ENCODE assay signal across 8 cellular contexts in the genomic region with DNA sequence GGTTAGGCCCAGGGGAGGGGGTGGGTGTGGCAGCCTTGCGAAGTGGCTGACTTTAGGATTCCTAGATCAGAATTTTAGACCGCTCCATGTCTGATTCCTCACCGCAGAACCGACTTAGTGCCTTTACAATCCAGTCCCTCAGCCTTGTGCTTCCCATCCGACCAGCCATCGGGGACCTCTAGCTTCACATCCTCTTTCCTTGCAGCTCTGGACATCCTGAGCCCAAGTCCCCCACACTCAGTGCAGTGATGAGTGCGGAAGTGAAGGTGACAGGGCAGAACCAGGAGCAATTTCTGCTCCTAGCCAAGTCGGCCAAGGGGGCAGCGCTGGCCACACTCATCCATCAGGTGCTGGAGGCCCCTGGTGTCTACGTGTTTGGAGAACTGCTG. TPM values are rescaled to one million over a fixed set of nuclear protein-coding genes. Genes with fewer than 3 reads are reported as not detected.
DNase-seq lines count a peak whose midpoint lies in the region; ATAC-seq and TF ChIP-seq lines count a peak whose summit lies in the region.

No MANE protein-coding gene starts in this region.

- H3K27me3 ChIP-seq in thoracic aorta (replicated peaks; ENCODE audit: insufficient read depth) = no peaks in the 10 kb centered on the region

- peak; percentile 8 for ATAC-seq in Right ventricle myocardium inferior
- ATAC-seq in HG03103 (IDR thresholded peaks at IDR 0.05; ENCODE audit: low read depth, unreplicated experiment) = peak; percentile 1
- peak; percentile 7 for ATAC-seq in thoracic aorta (ENCODE audit: insufficient number of reproducible peaks, low FRiP score, low read depth)

- peaks cover 19% of the 10 kb centered on the region for H3K4me1 Mint-ChIP-seq in chondrocyte (ENCODE audit: low read depth)

- no peak for DNase-seq in Right ventricle myocardium inferior (ENCODE audit: missing footprints)
- no peak for DNase-seq in cardiac septum (ENCODE audit: low spot score)
- peak; percentile 66 for DNase-seq in RPMI8226
- DNase-seq in chondrocyte (ENCODE audit: low spot score) = no peak
- DNase-seq in lung microvascular endothelial cell (ENCODE audit: low read depth in 2 of 2) = peak; percentile 41 to 42
- no peak for DNase-seq in thoracic aorta (ENCODE audit: low spot score)
- DNase-seq in T1000 (lab: John Stamatoyannopoulos, UW) = no peak

- peak overlapping the region; percentile 76 to 84 for H3K27ac ChIP-seq in thoracic aorta

- peak overlapping the region; percentile 81 for H3K4me3 ChIP-seq in thoracic aorta

- H3K9me3 Mint-ChIP-seq in chondrocyte (ENCODE audit: low read depth) = no peaks in the 10 kb centered on the region

- H3K9me3 ChIP-seq in thoracic aorta = no peaks in the 10 kb centered on the region

- no peaks in the 10 kb centered on the region for H3K27me3 Mint-ChIP-seq in chondrocyte (ENCODE audit: low read depth)

- peak overlapping the region; percentile 92 for H3K4me3 Mint-ChIP-seq in chondrocyte (ENCODE audit: unreplicated experiment)

- peaks cover 10 to 12% of the 10 kb centered on the region in 2 donors for H3K4me1 ChIP-seq in thoracic aorta (ENCODE audit: control insufficient read depth in 1 of 2, low read depth in 2 of 2)

- peaks cover 18% of the 10 kb centered on the region for H3K36me3 ChIP-seq in thoracic aorta

- TF ChIP-seq CTCF in chondrocyte (IDR thresholded peaks at IDR 0.05) (no peak), thoracic aorta (IDR thresholded peaks at IDR 0.05) (no peak)

- peak overlapping the region; percentile 95 for H3K27ac Mint-ChIP-seq in chondrocyte (ENCODE audit: unreplicated experiment)

- H3K36me3 Mint-ChIP-seq in chondrocyte (ENCODE audit: low read depth) = peaks cover 7% of the 10 kb centered on the region

- intact Hi-C loops in Right ventricle myocardium inferior (cut with DNase I) (loop anchor here (2.0 to 10.0 kb wide), 2 partner anchors 36 to 60 kb away; a partner anchor contains a TSS), cardiac septum (cut with DNase I) (no loop called here)

RNA-seq across cellular contexts. Expression of a gene that starts 0.6 kb away (rescaled TPM):
- total RNA-seq in Right ventricle myocardium inferior (83.1 TPM), cardiac septum (64.7 TPM), chondrocyte (57.0 to 74.4 TPM (median 59.3 TPM) in 3 replicates), lung microvascular endothelial cell (28.3 and 43.5 TPM in 2 replicates), thoracic aorta (10 to 100 TPM; 69.9 to 78.2 TPM)

RNA-seq across cellular contexts. Expression of a gene that starts 23.8 kb away (rescaled TPM):
- total RNA-seq in Right ventricle myocardium inferior (0.27 TPM), cardiac septum (0.40 TPM), chondrocyte (3.2 to 9.3 TPM (median 4.4 TPM) in 3 replicates), lung microvascular endothelial cell (not detected in 2 replicates), thoracic aorta (1 to 10 TPM; 3.1 to 4.2 TPM)

RNA-seq across cellular contexts. Expression of a gene that starts 28.5 kb away (rescaled TPM):
- total RNA-seq in Right ventricle myocardium inferior = 156 TPM
- total RNA-seq in cardiac septum = 135 TPM
- total RNA-seq in chondrocyte = 161 to 172 TPM (median 163 TPM) in 3 replicates
- total RNA-seq in lung microvascular endothelial cell = 69.8 and 70.2 TPM in 2 replicates
- total RNA-seq in thoracic aorta = 100 to 1,000 TPM; 129 to 179 TPM

RNA-seq across cellular contexts. Expression of a gene that starts 35.2 kb away (rescaled TPM):
- total RNA-seq in Right ventricle myocardium inferior (26.0 TPM), cardiac septum (32.7 TPM), chondrocyte (50.7 to 56.2 TPM (median 55.1 TPM) in 3 replicates), lung microvascular endothelial cell (6.3 and 8.5 TPM in 2 replicates), thoracic aorta (10 to 100 TPM; 36.8 to 45.3 TPM)

RNA-seq across cellular contexts. Expression of a gene that starts 41.8 kb away (rescaled TPM):
- total RNA-seq in Right ventricle myocardium inferior = 152 TPM
- 234 TPM for total RNA-seq in cardiac septum
- 413 to 493 TPM (median 463 TPM) in 3 replicates for total RNA-seq in chondrocyte
- 45.1 and 56.0 TPM in 2 replicates for total RNA-seq in lung microvascular endothelial cell
- 100 to 1,000 TPM; 168 to 186 TPM for total RNA-seq in thoracic aorta

Comparison
In these comparisons a context has a peak if more than half of its experiments do, and no peak if none do; other contexts are left out.
1. DNase-seq: peak in RPMI8226 (single experiment) and lung microvascular endothelial cell (2 of 2); none in Right ventricle myocardium inferior (single experiment), cardiac septum (single experiment), chondrocyte (single experiment), thoracic aorta (single experiment) and T1000 (single experiment).
2. Peak in every context shown above with its lines, with median percentiles within 50 percentile points of each other: ATAC-seq.